In genomic region chr16:27495191-27495590, GRCh38 we compare ENCODE assay signal across 17 cellular contexts. TPM values are rescaled to one million over a fixed set of nuclear protein-coding genes. Genes with fewer than 3 reads are reported as not detected.
DNase-seq lines count a peak whose midpoint lies in the region; ATAC-seq and TF ChIP-seq lines count a peak whose summit lies in the region.
"Had no signal": no experiment of that assay in that cellular context is flagged by ENCODE, and none has a peak within 500 bp of the region (broad histone marks: within the 10 kb centered on the region; RNA-seq: fewer than 3 reads in every experiment).

No MANE protein-coding gene starts in this region.

- DNase-seq in AG08396 (ENCODE audit: low spot score) (peak; percentile 76), M059J (ENCODE audit: low read depth) (peak; percentile 27), choroid plexus epithelial cell (ENCODE audit: low read depth) (peak; percentile 47), omental fat pad (ENCODE audit: low spot score) (peak; percentile 62), GM19238 (ENCODE audit: insufficient read length, low spot score) (no peak), NK-92 (lab: John Stamatoyannopoulos, UW; ENCODE audit: unreplicated experiment) (no peak)
- DNase-seq in effector CD8-positive, alpha-beta T cell (lab: John Stamatoyannopoulos, UW) = no peak
- DNase-seq in activated naive CD4-positive, alpha-beta T cell treated with Interleukin-2 at 50 U/mL for 16 hours = no peak
- DNase-seq: AML-193; central memory CD4-positive, alpha-beta T cell; NCI-H2029 treated with DMSO at 0.1 percent for 48 hours; NCI-H526; stimulated activated naive CD8-positive, alpha-beta T cell treated with anti-CD3 and anti-CD28 coated beads, Interleukin-15, amount 100 ng/mL, for 72 hours; upper lobe of right lung had no signal

- no peak overlapping the region for H3K4me3 ChIP-seq in choroid plexus epithelial cell (ENCODE audit: low read depth, low read length)
- H3K4me3 ChIP-seq: HAP-1, neural progenitor cell, upper lobe of right lung had no signal

- peak; percentile 90 for ATAC-seq in omental fat pad (ENCODE audit: low FRiP score)
- ATAC-seq: activated CD4-positive, CD25-positive, alpha-beta regulatory T cell treated with anti-CD3 and anti-CD28 coated beads, Interleukin-2, amount 50 U/mL, for 24 hours; stimulated activated naive CD8-positive, alpha-beta T cell treated with anti-CD3 and anti-CD28 coated beads, Interleukin-15, amount 100 ng/mL, for 72 hours; upper lobe of right lung had no signal

- TF ChIP-seq CTCF in choroid plexus epithelial cell (conservative IDR thresholded peaks at IDR 0.05; ENCODE audit: low read depth, low read length) (no peak), omental fat pad (IDR thresholded peaks at IDR 0.05) (no peak)

RNA-seq across cellular contexts. Expression of gene GTF3C1, which starts 54.5 kb away (rescaled TPM):
- 42.5 and 74.6 TPM in 2 replicates for total RNA-seq in M059J (2014; rRNA removed; shearing (Covaris generic))
- total RNA-seq in omental fat pad = 10 to 100 TPM; 38.5 to 57.2 (median 41.0) TPM

RNA-seq across cellular contexts. Expression of gene KATNIP, which starts 54.8 kb away (rescaled TPM):
- 14.0 and 14.1 TPM in 2 replicates for total RNA-seq in M059J (2014; rRNA removed; shearing (Covaris generic))
- total RNA-seq in omental fat pad = 10 to 100 TPM; 18.1 to 22.9 (median 20.0) TPM

Comparison
In these comparisons a context has a peak if more than half of its experiments do, and no peak if none do; other contexts are left out.
1. DNase-seq: peak in AG08396 (single experiment), M059J (single experiment), choroid plexus epithelial cell (single experiment) and omental fat pad (single experiment); none in GM19238 (single experiment), effector CD8-positive, alpha-beta T cell (single experiment), NK-92 (single experiment) and activated naive CD4-positive, alpha-beta T cell treated with Interleukin-2 at 50 U/mL for 16 hours (single experiment).